Comparison of ENCODE assay signal across 1 cellular context in the genomic region with DNA sequence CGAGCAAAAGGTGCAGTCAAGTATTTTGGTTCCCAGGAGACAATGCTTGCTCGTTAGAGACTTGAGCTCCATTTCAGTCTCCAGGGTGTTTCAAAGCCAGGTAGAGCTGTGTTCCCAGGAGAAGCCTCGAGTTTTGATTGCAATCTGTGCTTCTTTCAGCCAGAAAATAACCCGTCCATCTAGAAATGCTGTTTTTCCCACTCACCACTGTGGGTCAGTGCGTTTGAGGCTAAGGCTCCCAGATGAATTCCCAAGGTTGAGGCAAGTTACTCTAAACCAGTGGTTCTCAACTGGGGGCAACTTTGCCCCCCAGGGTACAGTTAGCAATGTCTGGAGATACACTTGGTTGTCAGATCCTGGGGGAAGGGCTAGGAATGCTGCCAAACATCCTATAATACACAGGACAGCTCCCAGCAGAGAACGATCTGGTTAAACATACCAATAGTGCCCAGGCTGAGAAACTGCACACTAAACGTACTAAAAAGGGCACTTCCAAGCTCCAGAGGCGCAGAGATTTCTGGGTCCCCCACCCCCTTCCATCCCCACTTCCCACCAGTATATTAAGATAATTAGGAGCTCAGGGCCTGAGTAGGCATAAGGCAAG.
TF ChIP-seq lines count a peak whose summit lies in the region.

No MANE protein-coding gene starts in this region.

TF ChIP-seq in GM23338, 12 proteins besides CTCF, POLR2A, EP300 and RAD21 (continued from another document):
- TF ChIP-seq, protein P1, sequence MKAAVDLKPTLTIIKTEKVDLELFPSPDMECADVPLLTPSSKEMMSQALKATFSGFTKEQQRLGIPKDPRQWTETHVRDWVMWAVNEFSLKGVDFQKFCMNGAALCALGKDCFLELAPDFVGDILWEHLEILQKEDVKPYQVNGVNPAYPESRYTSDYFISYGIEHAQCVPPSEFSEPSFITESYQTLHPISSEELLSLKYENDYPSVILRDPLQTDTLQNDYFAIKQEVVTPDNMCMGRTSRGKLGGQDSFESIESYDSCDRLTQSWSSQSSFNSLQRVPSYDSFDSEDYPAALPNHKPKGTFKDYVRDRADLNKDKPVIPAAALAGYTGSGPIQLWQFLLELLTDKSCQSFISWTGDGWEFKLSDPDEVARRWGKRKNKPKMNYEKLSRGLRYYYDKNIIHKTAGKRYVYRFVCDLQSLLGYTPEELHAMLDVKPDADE (IDR thresholded peaks at IDR 0.05) = no peak
- TF ChIP-seq, protein P2, sequence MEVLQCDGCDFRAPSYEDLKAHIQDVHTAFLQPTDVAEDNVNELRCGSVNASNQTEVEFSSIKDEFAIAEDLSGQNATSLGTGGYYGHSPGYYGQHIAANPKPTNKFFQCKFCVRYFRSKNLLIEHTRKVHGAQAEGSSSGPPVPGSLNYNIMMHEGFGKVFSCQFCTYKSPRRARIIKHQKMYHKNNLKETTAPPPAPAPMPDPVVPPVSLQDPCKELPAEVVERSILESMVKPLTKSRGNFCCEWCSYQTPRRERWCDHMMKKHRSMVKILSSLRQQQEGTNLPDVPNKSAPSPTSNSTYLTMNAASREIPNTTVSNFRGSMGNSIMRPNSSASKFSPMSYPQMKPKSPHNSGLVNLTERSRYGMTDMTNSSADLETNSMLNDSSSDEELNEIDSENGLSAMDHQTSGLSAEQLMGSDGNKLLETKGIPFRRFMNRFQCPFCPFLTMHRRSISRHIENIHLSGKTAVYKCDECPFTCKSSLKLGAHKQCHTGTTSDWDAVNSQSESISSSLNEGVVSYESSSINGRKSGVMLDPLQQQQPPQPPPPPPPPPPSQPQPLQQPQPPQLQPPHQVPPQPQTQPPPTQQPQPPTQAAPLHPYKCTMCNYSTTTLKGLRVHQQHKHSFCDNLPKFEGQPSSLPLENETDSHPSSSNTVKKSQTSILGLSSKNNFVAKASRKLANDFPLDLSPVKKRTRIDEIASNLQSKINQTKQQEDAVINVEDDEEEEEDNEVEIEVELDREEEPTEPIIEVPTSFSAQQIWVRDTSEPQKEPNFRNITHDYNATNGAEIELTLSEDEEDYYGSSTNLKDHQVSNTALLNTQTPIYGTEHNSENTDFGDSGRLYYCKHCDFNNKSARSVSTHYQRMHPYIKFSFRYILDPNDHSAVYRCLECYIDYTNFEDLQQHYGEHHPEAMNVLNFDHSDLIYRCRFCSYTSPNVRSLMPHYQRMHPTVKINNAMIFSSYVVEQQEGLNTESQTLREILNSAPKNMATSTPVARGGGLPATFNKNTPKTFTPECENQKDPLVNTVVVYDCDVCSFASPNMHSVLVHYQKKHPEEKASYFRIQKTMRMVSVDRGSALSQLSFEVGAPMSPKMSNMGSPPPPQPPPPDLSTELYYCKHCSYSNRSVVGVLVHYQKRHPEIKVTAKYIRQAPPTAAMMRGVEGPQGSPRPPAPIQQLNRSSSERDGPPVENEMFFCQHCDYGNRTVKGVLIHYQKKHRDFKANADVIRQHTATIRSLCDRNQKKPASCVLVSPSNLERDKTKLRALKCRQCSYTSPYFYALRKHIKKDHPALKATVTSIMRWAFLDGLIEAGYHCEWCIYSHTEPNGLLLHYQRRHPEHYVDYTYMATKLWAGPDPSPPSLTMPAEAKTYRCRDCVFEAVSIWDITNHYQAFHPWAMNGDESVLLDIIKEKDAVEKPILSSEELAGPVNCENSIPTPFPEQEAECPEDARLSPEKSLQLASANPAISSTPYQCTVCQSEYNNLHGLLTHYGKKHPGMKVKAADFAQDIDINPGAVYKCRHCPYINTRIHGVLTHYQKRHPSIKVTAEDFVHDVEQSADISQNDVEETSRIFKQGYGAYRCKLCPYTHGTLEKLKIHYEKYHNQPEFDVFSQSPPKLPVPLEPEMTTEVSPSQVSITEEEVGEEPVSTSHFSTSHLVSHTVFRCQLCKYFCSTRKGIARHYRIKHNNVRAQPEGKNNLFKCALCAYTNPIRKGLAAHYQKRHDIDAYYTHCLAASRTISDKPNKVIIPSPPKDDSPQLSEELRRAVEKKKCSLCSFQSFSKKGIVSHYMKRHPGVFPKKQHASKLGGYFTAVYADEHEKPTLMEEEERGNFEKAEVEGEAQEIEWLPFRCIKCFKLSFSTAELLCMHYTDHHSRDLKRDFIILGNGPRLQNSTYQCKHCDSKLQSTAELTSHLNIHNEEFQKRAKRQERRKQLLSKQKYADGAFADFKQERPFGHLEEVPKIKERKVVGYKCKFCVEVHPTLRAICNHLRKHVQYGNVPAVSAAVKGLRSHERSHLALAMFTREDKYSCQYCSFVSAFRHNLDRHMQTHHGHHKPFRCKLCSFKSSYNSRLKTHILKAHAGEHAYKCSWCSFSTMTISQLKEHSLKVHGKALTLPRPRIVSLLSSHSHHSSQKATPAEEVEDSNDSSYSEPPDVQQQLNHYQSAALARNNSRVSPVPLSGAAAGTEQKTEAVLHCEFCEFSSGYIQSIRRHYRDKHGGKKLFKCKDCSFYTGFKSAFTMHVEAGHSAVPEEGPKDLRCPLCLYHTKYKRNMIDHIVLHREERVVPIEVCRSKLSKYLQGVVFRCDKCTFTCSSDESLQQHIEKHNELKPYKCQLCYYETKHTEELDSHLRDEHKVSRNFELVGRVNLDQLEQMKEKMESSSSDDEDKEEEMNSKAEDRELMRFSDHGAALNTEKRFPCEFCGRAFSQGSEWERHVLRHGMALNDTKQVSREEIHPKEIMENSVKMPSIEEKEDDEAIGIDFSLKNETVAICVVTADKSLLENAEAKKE (CRISPR knock-in tag; IDR thresholded peaks at IDR 0.05) = no peak
- TF ChIP-seq STAT1 (IDR thresholded peaks at IDR 0.05; ENCODE audit: unreplicated experiment) (no peak), CREB1 (CRISPR knock-in tag; IDR thresholded peaks at IDR 0.05; ENCODE audit: low read depth) (no peak), POLR2AphosphoS5 (IDR thresholded peaks at IDR 0.05; ENCODE audit: low read depth) (no peak), EZH2 (IDR thresholded peaks at IDR 0.05; ENCODE audit: low read depth, unreplicated experiment) (no peak), NANOG (IDR thresholded peaks at IDR 0.05; ENCODE audit: borderline replicate concordance) (no peak)
- TF ChIP-seq, protein P3, sequence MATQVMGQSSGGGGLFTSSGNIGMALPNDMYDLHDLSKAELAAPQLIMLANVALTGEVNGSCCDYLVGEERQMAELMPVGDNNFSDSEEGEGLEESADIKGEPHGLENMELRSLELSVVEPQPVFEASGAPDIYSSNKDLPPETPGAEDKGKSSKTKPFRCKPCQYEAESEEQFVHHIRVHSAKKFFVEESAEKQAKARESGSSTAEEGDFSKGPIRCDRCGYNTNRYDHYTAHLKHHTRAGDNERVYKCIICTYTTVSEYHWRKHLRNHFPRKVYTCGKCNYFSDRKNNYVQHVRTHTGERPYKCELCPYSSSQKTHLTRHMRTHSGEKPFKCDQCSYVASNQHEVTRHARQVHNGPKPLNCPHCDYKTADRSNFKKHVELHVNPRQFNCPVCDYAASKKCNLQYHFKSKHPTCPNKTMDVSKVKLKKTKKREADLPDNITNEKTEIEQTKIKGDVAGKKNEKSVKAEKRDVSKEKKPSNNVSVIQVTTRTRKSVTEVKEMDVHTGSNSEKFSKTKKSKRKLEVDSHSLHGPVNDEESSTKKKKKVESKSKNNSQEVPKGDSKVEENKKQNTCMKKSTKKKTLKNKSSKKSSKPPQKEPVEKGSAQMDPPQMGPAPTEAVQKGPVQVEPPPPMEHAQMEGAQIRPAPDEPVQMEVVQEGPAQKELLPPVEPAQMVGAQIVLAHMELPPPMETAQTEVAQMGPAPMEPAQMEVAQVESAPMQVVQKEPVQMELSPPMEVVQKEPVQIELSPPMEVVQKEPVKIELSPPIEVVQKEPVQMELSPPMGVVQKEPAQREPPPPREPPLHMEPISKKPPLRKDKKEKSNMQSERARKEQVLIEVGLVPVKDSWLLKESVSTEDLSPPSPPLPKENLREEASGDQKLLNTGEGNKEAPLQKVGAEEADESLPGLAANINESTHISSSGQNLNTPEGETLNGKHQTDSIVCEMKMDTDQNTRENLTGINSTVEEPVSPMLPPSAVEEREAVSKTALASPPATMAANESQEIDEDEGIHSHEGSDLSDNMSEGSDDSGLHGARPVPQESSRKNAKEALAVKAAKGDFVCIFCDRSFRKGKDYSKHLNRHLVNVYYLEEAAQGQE (IDR thresholded peaks at IDR 0.05; ENCODE audit: unreplicated experiment) = no peak
